9 cellular contexts compared by ENCODE assay signal in the genomic region with DNA sequence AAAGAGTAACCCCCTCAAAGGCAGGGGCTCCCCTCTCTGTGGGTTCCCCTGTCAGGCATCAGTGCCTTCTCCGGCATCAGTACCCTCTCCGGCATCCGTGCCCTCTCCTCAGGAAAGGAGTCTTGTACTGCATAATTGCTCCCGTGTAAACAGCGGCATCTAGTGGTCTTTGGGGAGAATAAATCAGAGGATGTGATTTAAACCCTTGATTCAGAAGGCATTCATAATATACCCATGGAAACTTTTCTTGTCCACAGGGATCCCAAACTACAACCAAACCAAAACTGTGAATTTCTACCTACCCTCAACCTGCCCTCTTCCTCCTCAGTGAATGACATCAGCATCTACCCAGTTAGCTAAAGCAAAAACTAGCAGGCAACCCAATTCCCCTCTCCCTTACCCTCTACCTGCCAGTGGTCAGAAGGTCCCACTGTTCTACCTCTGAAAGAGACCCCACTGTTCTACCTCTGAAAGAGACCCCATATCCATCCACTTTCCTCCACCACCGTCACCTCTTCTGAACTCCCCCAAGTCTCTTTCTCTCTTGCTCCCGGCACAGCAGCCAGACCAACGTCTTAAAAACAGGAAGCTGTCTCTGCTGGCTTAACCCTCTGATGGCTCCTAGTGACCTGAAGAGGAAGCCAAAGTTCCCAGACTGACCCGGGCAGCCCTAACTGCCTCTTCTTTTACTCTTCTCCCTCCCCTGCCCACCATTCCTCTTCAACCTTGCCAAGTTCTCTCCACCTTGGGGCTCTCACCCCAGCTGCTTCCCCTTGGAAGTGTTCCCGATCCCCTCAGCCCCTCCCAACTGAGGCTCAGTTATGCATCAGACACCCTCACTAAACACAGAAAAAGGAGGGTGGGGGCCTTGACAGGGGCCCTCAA. TPM values are rescaled to one million over a fixed set of nuclear protein-coding genes. Genes with fewer than 3 reads are reported as not detected.
DNase-seq lines count a peak whose midpoint lies in the region; ATAC-seq and FAIRE-seq lines count a peak whose summit lies in the region.
"Had no signal": no experiment of that assay in that cellular context is flagged by ENCODE, and none has a peak within 500 bp of the region (broad histone marks: within the 10 kb centered on the region; RNA-seq: fewer than 3 reads in every experiment).

No MANE protein-coding gene starts in this region.

- no peak overlapping the region for H2AK5ac ChIP-seq in neuronal stem cell (ENCODE audit: low read depth, low read length)

- peaks cover 3% of the 10 kb centered on the region for H3K79me1 ChIP-seq in neuronal stem cell (ENCODE audit: low read depth, low read length)

- no peak overlapping the region for H4K8ac ChIP-seq in neuronal stem cell (ENCODE audit: low read depth, low read length)

- no peak overlapping the region for H3K9ac ChIP-seq in neuronal stem cell (ENCODE audit: low read depth, low read length, poor library complexity)

- no peak overlapping the region for H4K91ac ChIP-seq in neuronal stem cell (ENCODE audit: low read depth, low read length, poor library complexity)

- no peak overlapping the region for H3K23ac ChIP-seq in neuronal stem cell (ENCODE audit: low read depth, low read length, poor library complexity)

- no peak overlapping the region for H2AFZ ChIP-seq in neuronal stem cell (ENCODE audit: low read length)

- H3K36me3 ChIP-seq in neuronal stem cell (replicated peaks in 1 of 2; ENCODE audit: control insufficient read depth in 2 of 2, insufficient read depth in 2 of 2, low read length in 2 of 2): peaks cover 12 to 69% of the 10 kb centered on the region in 2 donors

- H3K27me3 ChIP-seq in neuronal stem cell (ENCODE audit: control insufficient read depth in 3 of 3, insufficient read depth in 3 of 3, low read depth in 1 of 3, low read length in 3 of 3): no peaks in the 10 kb centered on the region

- DNase-seq in DMS79 (lab: John Stamatoyannopoulos, UW) (peak; percentile 34), HuH-7 (ENCODE audit: low spot score) (peak; percentile 76), NOMO-1 treated with dmso at 0.1 percent for 144 hours (lab: John Stamatoyannopoulos, UW; ENCODE audit: unreplicated experiment) (peak; percentile 74), frontal cortex (ENCODE audit: low spot score in 2 of 2) (peak; percentile 45 to 75), neuronal stem cell (ENCODE audit: low spot score) (peak; percentile 57)

- H3K9me3 ChIP-seq in neuronal stem cell (replicated peaks in 1 of 2; ENCODE audit: control insufficient read depth in 2 of 2, insufficient read depth in 1 of 2, low read depth in 1 of 2, low read length in 2 of 2): no peaks in the 10 kb centered on the region

- H2BK15ac ChIP-seq in neuronal stem cell (ENCODE audit: low read length): no peak overlapping the region

- H3K4me1 ChIP-seq in neuronal stem cell (ENCODE audit: control insufficient read depth in 2 of 2, insufficient read depth in 1 of 2, low read depth in 1 of 2, low read length in 2 of 2): peaks cover 3 to 4% of the 10 kb centered on the region in 2 donors

- no peak overlapping the region for H2BK120ac ChIP-seq in neuronal stem cell (ENCODE audit: low read depth, low read length)

- FAIRE-seq in frontal cortex (lab: Jason Lieb, UNC): no peak
- FAIRE-seq: colon had no signal

- H3K4me1 Mint-ChIP-seq in activated naive CD4-positive, alpha-beta T cell treated with anti-CD3 and anti-CD28 coated beads, Interleukin-2, amount 50 U/mL, for 24 hours: peaks cover 39% of the 10 kb centered on the region

- H3K18ac ChIP-seq in neuronal stem cell (ENCODE audit: low read length): no peak overlapping the region

- peaks cover 3% of the 10 kb centered on the region for H3K36me3 Mint-ChIP-seq in activated naive CD4-positive, alpha-beta T cell treated with anti-CD3 and anti-CD28 coated beads, Interleukin-2, amount 50 U/mL, for 24 hours

- ATAC-seq in GM19455 (IDR thresholded peaks at IDR 0.05; ENCODE audit: unreplicated experiment): no peak
- no peak for ATAC-seq in GM19467 (IDR thresholded peaks at IDR 0.05; ENCODE audit: unreplicated experiment)

- no peaks in the 10 kb centered on the region for H3K27me3 Mint-ChIP-seq in activated naive CD4-positive, alpha-beta T cell treated with anti-CD3 and anti-CD28 coated beads, Interleukin-2, amount 50 U/mL, for 24 hours

- no peak overlapping the region for H3K4me3 ChIP-seq in neuronal stem cell (ENCODE audit: low read length in 2 of 2)

- no peak overlapping the region for H2BK12ac ChIP-seq in neuronal stem cell (ENCODE audit: low read length)

- H3K27ac ChIP-seq in neuronal stem cell (replicated peaks; ENCODE audit: low read length): peak overlapping the region; percentile 29

- WGBS in neuronal stem cell (ENCODE audit: extremely low coverage in 2 of 2, insufficient read length in 2 of 2, insufficient replicate concordance in 1 of 2), 2 donors: no CpG with 5 or more reads among the region's 10 CpGs

- no peaks in the 10 kb centered on the region for H3K9me3 Mint-ChIP-seq in activated naive CD4-positive, alpha-beta T cell treated with anti-CD3 and anti-CD28 coated beads, Interleukin-2, amount 50 U/mL, for 24 hours

- peak overlapping the region; percentile 75 for H3K27ac Mint-ChIP-seq in activated naive CD4-positive, alpha-beta T cell treated with anti-CD3 and anti-CD28 coated beads, Interleukin-2, amount 50 U/mL, for 24 hours

- peak overlapping the region; percentile 84 for H3K4me3 Mint-ChIP-seq in activated naive CD4-positive, alpha-beta T cell treated with anti-CD3 and anti-CD28 coated beads, Interleukin-2, amount 50 U/mL, for 24 hours

- H3K4me2 ChIP-seq in neuronal stem cell (ENCODE audit: insufficient read depth, low read length, poor library complexity, severe bottlenecking): no peak overlapping the region

- H3K14ac ChIP-seq in neuronal stem cell (ENCODE audit: low read length): no peak overlapping the region

- no peak overlapping the region for H2BK5ac ChIP-seq in neuronal stem cell (ENCODE audit: low read length)

- no peak overlapping the region for H3K4ac ChIP-seq in neuronal stem cell (ENCODE audit: low read length)

RNA-seq across cellular contexts. Expression of gene UBE2V1, which starts 27.2 kb away (rescaled TPM):
- total RNA-seq in frontal cortex: 20.0 TPM
- 261 TPM for polyA plus RNA-seq in neuronal stem cell (2013, experiment 1 of 2)
- polyA plus RNA-seq in neuronal stem cell (2013, experiment 2 of 2): 262 TPM
